1 cellular context compared by ENCODE assay signal in genomic region chr18:6741290-6741689, GRCh38.
A peak's percentile ranks its signal among the peaks of the same experiment; 100 is the strongest.
TF ChIP-seq lines count a peak whose summit lies in the region.

No MANE protein-coding gene starts in this region.

TF ChIP-seq in H1, 55 proteins besides CTCF, POLR2A, EP300 and RAD21:
- no peak for TF ChIP-seq EGR1 (IDR thresholded peaks at IDR 0.05; ENCODE audit: borderline replicate concordance, low read depth, low read length)
- TF ChIP-seq BACH1 (IDR thresholded peaks at IDR 0.05; ENCODE audit: low read length): peak; percentile 65
- TF ChIP-seq MAFK (IDR thresholded peaks at IDR 0.05; ENCODE audit: low read depth, low read length): peak; percentile 31; the same call in 1 of the 2 replicates
